ENCODE assay signal across 9 cellular contexts in genomic region chr19:49847731-49848696, GRCh38. TPM values are rescaled to one million over a fixed set of nuclear protein-coding genes. Genes with fewer than 3 reads are reported as not detected.
A peak's percentile ranks its signal among the peaks of the same experiment; 100 is the strongest.
DNase-seq lines count a peak whose midpoint lies in the region; ATAC-seq and TF ChIP-seq lines count a peak whose summit lies in the region.
"Had no signal": no experiment of that assay in that cellular context is flagged by ENCODE, and none has a peak within 500 bp of the region (broad histone marks: within the 10 kb centered on the region; RNA-seq: fewer than 3 reads in every experiment).

No MANE protein-coding gene starts in this region.

- intact Hi-C loops in ascending aorta (cut with DNase I) = no loop called here

- peaks cover 4% of the 10 kb centered on the region for H3K27me3 Mint-ChIP-seq in HFFc6 (ENCODE audit: insufficient read depth)

- no peak for ATAC-seq in HG03520 (IDR thresholded peaks at IDR 0.05; ENCODE audit: unreplicated experiment)
- ATAC-seq: naive thymus-derived CD4-positive, alpha-beta T cell had no signal

- H3K9me3 ChIP-seq in AG04450 (ENCODE audit: control insufficient read depth, insufficient read depth, low read length) = peaks cover 6% of the 10 kb centered on the region
- H3K9me3 ChIP-seq in ascending aorta = no peaks in the 10 kb centered on the region

- CTCF ChIA-PET in AG04450 (lab: Charles Lee) = no interaction called here

- DNase-seq in AG04450 (ENCODE audit: low read depth, low spot score) (peak; percentile 49), HFFc6 (peak; percentile 90), SW480 (ENCODE audit: low spot score) (peak; percentile 90), fibroblast of the aortic adventitia (ENCODE audit: low read depth) (peak; percentile 79), NCI-H345 (lab: John Stamatoyannopoulos, UW) (no peak), ascending aorta (ENCODE audit: low spot score in 2 of 2) (no peak)
- no peak for DNase-seq in stimulated activated CD4-positive, alpha-beta T cell treated with anti-CD3 and anti-CD28 coated beads, Interleukin-2, amount 100 ng/mL, for 24 hours
- DNase-seq: naive thymus-derived CD4-positive, alpha-beta T cell had no signal

- H3K4me3 ChIP-seq in AG04450 (ENCODE audit: low read depth, low read length) (no peak overlapping the region), fibroblast of the aortic adventitia (ENCODE audit: low read depth, low read length) (no peak overlapping the region), ascending aorta (no peak overlapping the region)

- H3K27me3 ChIP-seq in AG04450 (ENCODE audit: control insufficient read depth, insufficient read depth, low read length) (no peaks in the 10 kb centered on the region), ascending aorta (no peaks in the 10 kb centered on the region)

- peaks cover 19% of the 10 kb centered on the region for H3K36me3 Mint-ChIP-seq in HFFc6 (ENCODE audit: low read depth)

- peaks cover 11% of the 10 kb centered on the region for H3K9me3 Mint-ChIP-seq in HFFc6

- TF ChIP-seq CTCF in AG04450 (IDR thresholded peaks at IDR 0.05; ENCODE audit: low read depth, low read length) = no peak
- no peak for TF ChIP-seq CTCF in HFFc6 (IDR thresholded peaks at IDR 0.05)
- no peak for TF ChIP-seq CTCF in fibroblast of the aortic adventitia (IDR thresholded peaks at IDR 0.05; ENCODE audit: insufficient read depth, low read length)
- TF ChIP-seq CTCF in ascending aorta (IDR thresholded peaks at IDR 0.05) = no peak

- no peaks in the 10 kb centered on the region for H3K36me3 ChIP-seq in ascending aorta

- H3K4me1 ChIP-seq in ascending aorta = peaks cover 4 to 10% of the 10 kb centered on the region in 2 donors

- POLR2A ChIA-PET in AG04450 (lab: Yijun Ruan, JAX) = interaction anchor here (0.7 to 0.8 kb wide), 2 partner anchors 80 to 374 kb away, joined by 3 to 4 read pairs; no protein-coding TSS in a partner anchor

- peak overlapping the region; percentile 31 for H3K27ac ChIP-seq in AG04450 (ENCODE audit: low read depth, low read length)
- H3K27ac ChIP-seq in ascending aorta = no peak overlapping the region

- peaks cover 39% of the 10 kb centered on the region for H3K4me1 Mint-ChIP-seq in HFFc6 (ENCODE audit: low read depth)

- H3K4me3 Mint-ChIP-seq in HFFc6 = peak overlapping the region; percentile 56

- peak overlapping the region; percentile 87 for H3K27ac Mint-ChIP-seq in HFFc6

RNA-seq across cellular contexts. Expression of gene PTOV1, which starts 2.9 kb away (rescaled TPM):
- 37.6 and 58.5 TPM in 2 replicates for polyA plus RNA-seq in AG04450 (2011; rRNA removed)
- polyA minus RNA-seq in AG04450 (2011; rRNA and poly(A)+ RNA removed) = 69.9 and 97.7 TPM in 2 replicates
- total RNA-seq in HFFc6 (2021; fragmentation: NEBNext Ultra II Directional; extraction: Animal tissue kit (Norgen Biotek cat#: 25700)) = 100 to 1,000 TPM; 157 to 176 (median 162) TPM
- total RNA-seq in fibroblast of the aortic adventitia (ENCODE audit: low replicate concordance) (46.2 and 51.2 TPM in 2 replicates), ascending aorta (163 TPM)

RNA-seq across cellular contexts. Expression of gene PNKP, which starts 19.4 kb away (rescaled TPM):
- 13.0 and 13.1 TPM in 2 replicates for polyA plus RNA-seq in AG04450 (2011; rRNA removed)
- polyA minus RNA-seq in AG04450 (2011; rRNA and poly(A)+ RNA removed) = 12.2 and 17.3 TPM in 2 replicates
- total RNA-seq in HFFc6 (2021; fragmentation: NEBNext Ultra II Directional; extraction: Animal tissue kit (Norgen Biotek cat#: 25700)) = 10 to 100 TPM; 39.7 to 48.7 (median 47.2) TPM
- total RNA-seq in fibroblast of the aortic adventitia (ENCODE audit: low replicate concordance) (42.3 and 58.3 TPM in 2 replicates), ascending aorta (46.3 TPM)

RNA-seq across cellular contexts. Expression of gene AKT1S1, which starts 29.1 kb away (rescaled TPM):
- polyA plus RNA-seq in AG04450 (2011; rRNA removed) = 27.5 and 33.1 TPM in 2 replicates
- 20.7 and 22.4 TPM in 2 replicates for polyA minus RNA-seq in AG04450 (2011; rRNA and poly(A)+ RNA removed)
- 100 to 1,000 TPM in 5 of 6 experiments, 10 to 100 TPM in 1; 98.5 to 128 (median 104) TPM for total RNA-seq in HFFc6 (2021; fragmentation: NEBNext Ultra II Directional; extraction: Animal tissue kit (Norgen Biotek cat#: 25700))
- 14.4 and 20.6 TPM in 2 replicates for total RNA-seq in fibroblast of the aortic adventitia (ENCODE audit: low replicate concordance)
- total RNA-seq in ascending aorta = 12.8 TPM

RNA-seq across cellular contexts. Expression of gene TBC1D17, which starts 29.5 kb away (rescaled TPM):
- 15.6 and 23.0 TPM in 2 replicates for polyA plus RNA-seq in AG04450 (2011; rRNA removed)
- 24.6 and 29.6 TPM in 2 replicates for polyA minus RNA-seq in AG04450 (2011; rRNA and poly(A)+ RNA removed)
- total RNA-seq in HFFc6 (2021; fragmentation: NEBNext Ultra II Directional; extraction: Animal tissue kit (Norgen Biotek cat#: 25700)) = 10 to 100 TPM; 42.8 to 53.3 (median 46.8) TPM
- total RNA-seq in fibroblast of the aortic adventitia (ENCODE audit: low replicate concordance) = 16.3 and 17.1 TPM in 2 replicates
- total RNA-seq in ascending aorta = 44.6 TPM

RNA-seq across cellular contexts. Expression of gene MED25, which starts 29.9 kb away (rescaled TPM):
- 12.6 and 20.3 TPM in 2 replicates for polyA plus RNA-seq in AG04450 (2011; rRNA removed)
- 25.4 and 33.2 TPM in 2 replicates for polyA minus RNA-seq in AG04450 (2011; rRNA and poly(A)+ RNA removed)
- total RNA-seq in HFFc6 (2021; fragmentation: NEBNext Ultra II Directional; extraction: Animal tissue kit (Norgen Biotek cat#: 25700)) = 10 to 100 TPM; 44.5 to 50.6 (median 47.8) TPM
- total RNA-seq in fibroblast of the aortic adventitia (ENCODE audit: low replicate concordance) (19.4 and 21.7 TPM in 2 replicates), ascending aorta (54.0 TPM)

Comparison
In these comparisons a context has a peak if more than half of its experiments do, and no peak if none do; other contexts are left out.
1. DNase-seq: peak in AG04450 (single experiment), HFFc6 (single experiment), SW480 (single experiment) and fibroblast of the aortic adventitia (single experiment); none in stimulated activated CD4-positive, alpha-beta T cell treated with anti-CD3 and anti-CD28 coated beads, Interleukin-2, amount 100 ng/mL, for 24 hours (0 of 2), NCI-H345 (single experiment) and ascending aorta (0 of 2).